In genomic region chr6:42782689-42783176, GRCh38 we compare ENCODE assay signal across 8 cellular contexts.
A peak's percentile ranks its signal among the peaks of the same experiment; 100 is the strongest.
DNase-seq lines count a peak whose midpoint lies in the region; ATAC-seq and TF ChIP-seq lines count a peak whose summit lies in the region.

No MANE protein-coding gene starts in this region.

- H3K4me3 ChIP-seq in DND-41 (ENCODE audit: low read depth in 1 of 2, low read length in 2 of 2), result peak overlapping the region; percentile 46 to 61; a peak in 3 of 4 replicates
- peak overlapping the region; percentile 76 to 79 for H3K4me3 ChIP-seq in cardiac fibroblast (replicated peaks in 1 of 2; ENCODE audit: low read depth in 2 of 2, low read length in 2 of 2)

- H4K20me1 ChIP-seq in DND-41 (ENCODE audit: insufficient read depth, low read length), result no peaks in the 10 kb centered on the region

- peak overlapping the region; percentile 68 for H3K4me2 ChIP-seq in DND-41 (ENCODE audit: insufficient read depth, low read length)

- H3K27ac ChIP-seq in DND-41 (ENCODE audit: low read length), result peak overlapping the region; percentile 90

- peak; percentile 60 for ATAC-seq in DND-41 (ENCODE audit: insufficient read depth, low read depth)
- peak; percentile 26 for ATAC-seq in HG02763 (IDR thresholded peaks at IDR 0.05; ENCODE audit: unreplicated experiment)
- ATAC-seq in HG03442 (IDR thresholded peaks at IDR 0.05; ENCODE audit: unreplicated experiment), result no peak

- peak overlapping the region; percentile 97 for H3K9ac ChIP-seq in DND-41 (ENCODE audit: low read depth, low read length)

- H3K36me3 ChIP-seq in DND-41 (ENCODE audit: insufficient read depth, low read length), result no peaks in the 10 kb centered on the region; the same call in 1 of the 2 replicates

- H3K4me1 ChIP-seq in DND-41 (ENCODE audit: insufficient read depth, low read length), result peaks cover 29% of the 10 kb centered on the region

- peak overlapping the region; percentile 80 for H2AFZ ChIP-seq in DND-41 (ENCODE audit: low read depth, low read length)

- TF ChIP-seq CTCF in DND-41 (IDR thresholded peaks at IDR 0.05; ENCODE audit: borderline replicate concordance, extremely low read depth, low read length, poor library complexity, severe bottlenecking) (no peak), cardiac fibroblast (IDR thresholded peaks at IDR 0.05; ENCODE audit: low read depth, low read length) (no peak)

- peaks cover 62% of the 10 kb centered on the region for H3K79me2 ChIP-seq in DND-41 (ENCODE audit: insufficient read depth, low read length)

- H3K27me3 ChIP-seq in DND-41 (ENCODE audit: insufficient read depth, low read length, poor library complexity), result no peaks in the 10 kb centered on the region

- no peaks in the 10 kb centered on the region for H3K9me3 ChIP-seq in DND-41 (ENCODE audit: insufficient read depth, low read length, severe bottlenecking)

- DNase-seq in DND-41 (peak; percentile 77), NCI-H2171 treated with DMSO at 0.1 percent for 48 hours (lab: John Stamatoyannopoulos, UW) (peak; percentile 83), cardiac fibroblast (ENCODE audit: low read depth in 2 of 2) (peak; percentile 92 to 96), islet precursor cell (peak; percentile 87), smooth muscle cell of the brain vasculature (ENCODE audit: low read depth, low spot score) (peak; percentile 75)
- peak; percentile 53 for DNase-seq in activated CD4-positive, CD25-positive, alpha-beta regulatory T cell treated with anti-CD3 and anti-CD28 coated beads, Interleukin-2, amount 50 U/mL, for 16 hours (ENCODE audit: low read depth, low spot score)
